Comparison of ENCODE assay signal across 8 cellular contexts in genomic region chr3:114706591-114707224, GRCh38.
DNase-seq lines count a peak whose midpoint lies in the region; FAIRE-seq and TF ChIP-seq lines count a peak whose summit lies in the region.

No MANE protein-coding gene starts in this region.

- no peaks in the 10 kb centered on the region for H4K20me1 ChIP-seq in keratinocyte (ENCODE audit: control insufficient read depth, extremely low read depth, insufficient read depth, low read length)

- peak; percentile 88 for FAIRE-seq in keratinocyte (lab: Jason Lieb, UNC)

- H3K27me3 ChIP-seq in SJSA1 (replicated peaks) (no peaks in the 10 kb centered on the region), keratinocyte (ENCODE audit: control insufficient read depth, extremely low read depth, insufficient read depth, low read length) (no peaks in the 10 kb centered on the region)

- no peaks in the 10 kb centered on the region for H3K79me2 ChIP-seq in keratinocyte (ENCODE audit: control insufficient read depth, insufficient read depth, low read length)

- no peak overlapping the region for H3K27ac ChIP-seq in SJSA1
- H3K27ac ChIP-seq in keratinocyte (ENCODE audit: control insufficient read depth, insufficient read depth, low read length): peak overlapping the region; percentile 90

- CTCF ChIA-PET in HEK293T (lab: Yijun Ruan, JAX): no interaction called here

- peak overlapping the region; percentile 72 for H2AFZ ChIP-seq in keratinocyte (ENCODE audit: control insufficient read depth, low read length)

- no peak overlapping the region for H3K4me3 ChIP-seq in SJSA1
- H3K4me3 ChIP-seq in keratinocyte (ENCODE audit: control insufficient read depth in 2 of 3, extremely low read depth in 1 of 3, insufficient read depth in 2 of 3, low read depth in 1 of 3, low read length in 3 of 3): no peak overlapping the region

- H3K4me2 ChIP-seq in keratinocyte (ENCODE audit: control insufficient read depth, extremely low read depth, insufficient read depth, low read depth, low read length): peak overlapping the region; percentile 70

- POLR2A ChIA-PET in HEK293T (lab: Yijun Ruan, JAX): no interaction called here

- peak overlapping the region; percentile 66 for H3K9ac ChIP-seq in keratinocyte (ENCODE audit: control insufficient read depth, extremely low read depth, insufficient read depth, low read length)

- H3K4me1 ChIP-seq in SJSA1 (replicated peaks): peaks cover 7% of the 10 kb centered on the region
- peaks cover 16% of the 10 kb centered on the region for H3K4me1 ChIP-seq in keratinocyte (ENCODE audit: control insufficient read depth, extremely low read depth, insufficient read depth, low read length)

- H3K36me3 ChIP-seq in SJSA1 (no peaks in the 10 kb centered on the region), keratinocyte (ENCODE audit: control insufficient read depth in 2 of 2, extremely low read depth in 1 of 2, insufficient read depth in 2 of 2, low read length in 2 of 2) (no peaks in the 10 kb centered on the region)

- DNase-seq in GM03348 (ENCODE audit: low spot score): peak; percentile 10
- DNase-seq in HEK293T (ENCODE audit: extremely low spot score): peak; percentile 7
- DNase-seq in SJSA1 (ENCODE audit: low read depth in 1 of 2, low spot score in 2 of 2): peak; percentile 34 to 44
- DNase-seq in keratinocyte (ENCODE audit: low read depth, low spot score): no peak
- no peak for DNase-seq in ecto neural progenitor cell (ENCODE audit: low spot score)
- no peak for DNase-seq in superior temporal gyrus (ENCODE audit: extremely low spot score)
- no peak for DNase-seq in NCI-H1048 (lab: John Stamatoyannopoulos, UW)
- no peak for DNase-seq in NCI-H748 treated with DMSO at 0.1 percent for 48 hours (lab: John Stamatoyannopoulos, UW)

- H3K9me1 ChIP-seq in keratinocyte (ENCODE audit: control insufficient read depth, extremely low read depth, insufficient read depth, low read length): no peaks in the 10 kb centered on the region

- dilution Hi-C loops in keratinocyte (cut with MboI; ENCODE audit: extremely low pct_ligation_motif_present, low sequenced_read_pairs): no loop called here

- no peak for TF ChIP-seq CTCF in keratinocyte (optimal IDR thresholded peaks at IDR 0.05 in 1 of 3, IDR thresholded peaks at IDR 0.05 in 1 of 3, conservative IDR thresholded peaks at IDR 0.05 in 1 of 3; ENCODE audit: extremely low read depth in 1 of 3, insufficient read depth in 2 of 3, low read length in 3 of 3)

- no peaks in the 10 kb centered on the region for H3K9me3 ChIP-seq in SJSA1 (replicated peaks)
- H3K9me3 ChIP-seq in keratinocyte (ENCODE audit: control insufficient read depth, low read depth, low read length): no peaks in the 10 kb centered on the region

TF ChIP-seq in HEK293T, 16 proteins besides CTCF, POLR2A, EP300 and RAD21:
- TF ChIP-seq BHLHE40 (IDR thresholded peaks at IDR 0.05; ENCODE audit: borderline replicate concordance) (no peak), L3MBTL2 (conservative IDR thresholded peaks at IDR 0.05) (no peak), ZNF384 (IDR thresholded peaks at IDR 0.05) (no peak), CTBP1 (IDR thresholded peaks at IDR 0.05; ENCODE audit: borderline replicate concordance) (no peak), NFRKB (IDR thresholded peaks at IDR 0.05) (no peak), SUZ12 (IDR thresholded peaks at IDR 0.05) (no peak), SP1 (IDR thresholded peaks at IDR 0.05) (no peak)

Comparison
In these comparisons a context has a peak if more than half of its experiments do, and no peak if none do; other contexts are left out.
1. DNase-seq: peak in GM03348 (single experiment), HEK293T (single experiment) and SJSA1 (2 of 2); none in keratinocyte (single experiment), ecto neural progenitor cell (single experiment), superior temporal gyrus (single experiment), NCI-H1048 (single experiment) and NCI-H748 treated with DMSO at 0.1 percent for 48 hours (single experiment).